In genomic region chr1:1921901-1922753, GRCh38 we compare ENCODE assay signal across 20 cellular contexts. TPM values are rescaled to one million over a fixed set of nuclear protein-coding genes. Genes with fewer than 3 reads are reported as not detected.
"Had no signal": no experiment of that assay in that cellular context is flagged by ENCODE, and none has a peak within 500 bp of the region (broad histone marks: within the 10 kb centered on the region; RNA-seq: fewer than 3 reads in every experiment).

No MANE protein-coding gene starts in this region.

- ATAC-seq: body of pancreas; natural killer cell treated with Interleukin-12 subunit alpha and Interleukin-12 subunit beta and Interleukin-15 and Interleukin-18, amount 100 ng/mL, for 72 hours; stimulated activated naive CD8-positive, alpha-beta T cell treated with anti-CD3 and anti-CD28 coated beads, Interleukin-15, Interleukin-2, amounts not matched to agents 100 U/mL and 50 U/mL, for 24 hours had no signal

- H3K4me3 ChIP-seq: body of pancreas, cardiac muscle cell, thyroid gland had no signal

- FAIRE-seq: endometrium had no signal

- H3K36me3 ChIP-seq: cardiac muscle cell, thyroid gland had no signal

- H3K9me3 ChIP-seq: body of pancreas, thyroid gland had no signal

- DNase-seq: activated CD4-positive, alpha-beta memory T cell treated with anti-CD3 and anti-CD28 coated beads, Interleukin-2, amount 10 ng/mL, durations not matched to agents 7 days and 5 days; activated CD4-positive, alpha-beta T cell treated with anti-CD3 and anti-CD28 coated beads for 48 hours; activated gamma-delta T cell; activated naive CD4-positive, alpha-beta T cell treated with anti-CD3 and anti-CD28 coated beads, Interleukin-2, amount 50 U/mL, for 16 hours; anterior cingulate cortex; effector CD4-positive, alpha-beta T cell; immature natural killer cell; kidney glomerular epithelial cell; midbrain; stimulated activated CD4-positive, alpha-beta T cell treated with anti-CD3 and anti-CD28 coated beads, Interleukin-12 subunit alpha, Interleukin-12 subunit beta, amount 100 ng/mL, for 4 hours; stimulated activated CD4-positive, alpha-beta T cell treated with anti-CD3 and anti-CD28 coated beads, Interleukin-4, amount 100 ng/mL, for 4 hours; stimulated activated naive CD8-positive, alpha-beta T cell treated with anti-CD3 and anti-CD28 coated beads, Interleukin-15, Interleukin-2, amounts not matched to agents 100 U/mL and 50 U/mL, for 24 hours; thyroid gland had no signal

- H3K27ac ChIP-seq: body of pancreas, cardiac muscle cell, thyroid gland had no signal

- H3K27me3 ChIP-seq: body of pancreas, cardiac muscle cell, thyroid gland had no signal

RNA-seq across cellular contexts. Expression of gene TMEM52, which starts 3.0 kb away (rescaled TPM):
- total RNA-seq: activated CD4-positive, alpha-beta memory T cell treated with anti-CD3 and anti-CD28 coated beads, Interleukin-2, amount 10 ng/mL, durations not matched to agents 7 days and 5 days; T-helper 2 cell treated with Interferon-gamma antibody and Interleukin-4, amounts not matched to agents 100 ng/mL and 5 ng/mL, for 36 hours; thyroid gland; urinary bladder had no signal

RNA-seq across cellular contexts. Expression of gene CALML6, which starts 7.1 kb away (rescaled TPM):
- total RNA-seq: epithelial cell of proximal tubule had no signal
- polyA plus RNA-seq: immature natural killer cell had no signal
